In genomic region chr18:32798209-32798960, GRCh38 we compare ENCODE assay signal across 11 cellular contexts. TPM values are rescaled to one million over a fixed set of nuclear protein-coding genes. Genes with fewer than 3 reads are reported as not detected.
"Had no signal": no experiment of that assay in that cellular context is flagged by ENCODE, and none has a peak within 500 bp of the region (broad histone marks: within the 10 kb centered on the region; RNA-seq: fewer than 3 reads in every experiment).

No MANE protein-coding gene starts in this region.

- H3K27ac Mint-ChIP-seq: GM23338, H9, HFFc6 had no signal

- ATAC-seq: GM23338 had no signal

- H3K4me3 ChIP-seq: GM23338 had no signal

- H3K4me2 ChIP-seq: GM23338 had no signal

- DNase-seq: H9, HCEC 1CT, HFFc6, IMR-90, Kasumi-1, KG1 had no signal

- FAIRE-seq: H1, H54 had no signal

- H2AFZ ChIP-seq: GM23338 had no signal

- H3K4me1 Mint-ChIP-seq: GM23338 had no signal

- H3K27ac ChIP-seq: HL-60 had no signal

- H3K4me3 Mint-ChIP-seq: GM23338, H9, HFFc6 had no signal

RNA-seq across cellular contexts. Expression of gene KLHL14, which starts 25.6 kb away (rescaled TPM):
- total RNA-seq: HFFc6, HT1080, IMR-90 had no signal
- polyA plus RNA-seq: IMR-90 had no signal
